ENCODE assay signal across 1 cellular context in genomic region chr9:120734607-120735006, GRCh38.
TF ChIP-seq lines count a peak whose summit lies in the region.

No MANE protein-coding gene starts in this region.

TF ChIP-seq in liver, 16 proteins besides CTCF, POLR2A, EP300 and RAD21 (continued from another document):
- TF ChIP-seq REST (IDR thresholded peaks at IDR 0.05) (no peak), JUND (IDR thresholded peaks at IDR 0.05) (no peak)
TF ChIP-seq in liver: peak in this region for 0.
